Comparison of ENCODE assay signal across 18 cellular contexts in genomic region chr20:19008497-19008896, GRCh38.
"Had no signal": no experiment of that assay in that cellular context is flagged by ENCODE, and none has a peak within 500 bp of the region (broad histone marks: within the 10 kb centered on the region; RNA-seq: fewer than 3 reads in every experiment).

No MANE protein-coding gene starts in this region.

- H3K27ac Mint-ChIP-seq: activated CD4-positive, alpha-beta T cell treated with anti-CD3 and anti-CD28 coated beads, Interleukin-2, amount 10 ng/mL, durations not matched to agents 7 days and 5 days; activated naive CD8-positive, alpha-beta T cell treated with anti-CD3 and anti-CD28 coated beads for 36 hours; nephron; stimulated activated memory B cell treated with anti-CD40 and anti-IgM and Interleukin-4, amounts not matched to agents 10 μg/mL and 1 μg/mL and 100 μg/mL, for 72 hours had no signal

- FAIRE-seq: endothelial cell of umbilical vein had no signal

- H2AFZ ChIP-seq: hepatocyte had no signal

- H3K9me3 Mint-ChIP-seq: activated CD4-positive, alpha-beta T cell treated with anti-CD3 and anti-CD28 coated beads, Interleukin-2, amount 10 ng/mL, durations not matched to agents 7 days and 5 days; activated naive CD8-positive, alpha-beta T cell treated with anti-CD3 and anti-CD28 coated beads for 36 hours; central memory CD8-positive, alpha-beta T cell; nephron; stimulated activated memory B cell treated with anti-CD40 and anti-IgM and Interleukin-4, amounts not matched to agents 10 μg/mL and 1 μg/mL and 100 μg/mL, for 72 hours had no signal

- H3K79me2 ChIP-seq: hepatocyte had no signal

- H3K4me2 ChIP-seq: hepatocyte had no signal

- H3K4me1 ChIP-seq: body of pancreas, thyroid gland, uterus had no signal

- DNase-seq: activated CD4-positive, alpha-beta T cell treated with anti-CD3 and anti-CD28 coated beads, Interleukin-2, amount 10 ng/mL, durations not matched to agents 7 days and 5 days; activated CD4-positive, CD25-positive, alpha-beta regulatory T cell; activated gamma-delta T cell treated with Interleukin-2 at 50 U/mL for 16 hours; activated naive CD8-positive, alpha-beta T cell treated with anti-CD3 and anti-CD28 coated beads for 36 hours; amygdala; body of pancreas; cortex of kidney; effector CD4-positive, alpha-beta T cell; esophagus squamous epithelium; occipital lobe; stimulated activated CD4-positive, alpha-beta T cell treated with anti-CD3 and anti-CD28 coated beads, Interleukin-2, amount 100 ng/mL, for 48 hours; thyroid gland; uterus had no signal

- H3K36me3 ChIP-seq: esophagus squamous epithelium, thyroid gland, uterus had no signal

- H3K27me3 Mint-ChIP-seq: activated CD4-positive, alpha-beta T cell treated with anti-CD3 and anti-CD28 coated beads, Interleukin-2, amount 10 ng/mL, durations not matched to agents 7 days and 5 days; central memory CD8-positive, alpha-beta T cell had no signal

- H3K4me3 Mint-ChIP-seq: activated CD4-positive, alpha-beta T cell treated with anti-CD3 and anti-CD28 coated beads, Interleukin-2, amount 10 ng/mL, durations not matched to agents 7 days and 5 days; activated naive CD8-positive, alpha-beta T cell treated with anti-CD3 and anti-CD28 coated beads for 36 hours; central memory CD8-positive, alpha-beta T cell; nephron; stimulated activated memory B cell treated with anti-CD40 and anti-IgM and Interleukin-4, amounts not matched to agents 10 μg/mL and 1 μg/mL and 100 μg/mL, for 72 hours had no signal

- H3K36me3 Mint-ChIP-seq: activated naive CD8-positive, alpha-beta T cell treated with anti-CD3 and anti-CD28 coated beads for 36 hours; stimulated activated memory B cell treated with anti-CD40 and anti-IgM and Interleukin-4, amounts not matched to agents 10 μg/mL and 1 μg/mL and 100 μg/mL, for 72 hours had no signal

- ATAC-seq: body of pancreas; stimulated activated memory B cell treated with anti-CD40 and anti-IgM and Interleukin-4, amounts not matched to agents 10 μg/mL and 1 μg/mL and 100 μg/mL, for 72 hours had no signal

- H3K4me3 ChIP-seq: body of pancreas, esophagus squamous epithelium, hepatocyte, thyroid gland, uterus had no signal

- H3K9me3 ChIP-seq: body of pancreas, esophagus squamous epithelium, thyroid gland, uterus had no signal

- H3K4me1 Mint-ChIP-seq: activated CD4-positive, alpha-beta T cell treated with anti-CD3 and anti-CD28 coated beads, Interleukin-2, amount 10 ng/mL, durations not matched to agents 7 days and 5 days; activated naive CD8-positive, alpha-beta T cell treated with anti-CD3 and anti-CD28 coated beads for 36 hours; central memory CD8-positive, alpha-beta T cell; stimulated activated memory B cell treated with anti-CD40 and anti-IgM and Interleukin-4, amounts not matched to agents 10 μg/mL and 1 μg/mL and 100 μg/mL, for 72 hours had no signal

- H3K27ac ChIP-seq: body of pancreas, esophagus squamous epithelium, hepatocyte, thyroid gland, uterus had no signal

- H3K27me3 ChIP-seq: body of pancreas, esophagus squamous epithelium, hepatocyte, thyroid gland, uterus had no signal
